23 cellular contexts compared by ENCODE assay signal in genomic region chr4:111011458-111011857, GRCh38.
"Had no signal": no experiment of that assay in that cellular context is flagged by ENCODE, and none has a peak within 500 bp of the region (broad histone marks: within the 10 kb centered on the region; RNA-seq: fewer than 3 reads in every experiment).

No MANE protein-coding gene starts in this region.

- H3K36me3 Mint-ChIP-seq: naive thymus-derived CD8-positive, alpha-beta T cell had no signal

- H3K4me3 ChIP-seq: gastrocnemius medialis, lower lobe of right lung, prostate gland, right atrium auricular region, smooth muscle cell, testis, tibial artery, upper lobe of left lung had no signal

- H3K9me3 Mint-ChIP-seq: nephron progenitor cell had no signal

- H3K9me3 ChIP-seq: gastrocnemius medialis, lower lobe of right lung, prostate gland, right atrium auricular region, testis, tibial artery, upper lobe of left lung had no signal

- H3K4me1 ChIP-seq: gastrocnemius medialis, lower lobe of right lung, prostate gland, right atrium auricular region, testis, tibial artery, upper lobe of left lung had no signal

- H3K4me1 Mint-ChIP-seq: naive thymus-derived CD8-positive, alpha-beta T cell; nephron progenitor cell had no signal

- H3K27ac Mint-ChIP-seq: effector memory CD8-positive, alpha-beta T cell; naive thymus-derived CD8-positive, alpha-beta T cell; nephron progenitor cell had no signal

- ATAC-seq: effector memory CD8-positive, alpha-beta T cell; gastrocnemius medialis; left ventricle myocardium superior; lower lobe of right lung; naive thymus-derived CD8-positive, alpha-beta T cell; sciatic nerve; stimulated activated naive CD8-positive, alpha-beta T cell treated with anti-CD3 and anti-CD28 coated beads, Interleukin-15, Interleukin-2, amounts not matched to agents 100 U/mL and 50 U/mL, for 24 hours had no signal

- H3K27me3 Mint-ChIP-seq: effector memory CD8-positive, alpha-beta T cell; naive thymus-derived CD8-positive, alpha-beta T cell had no signal

- H3K27me3 ChIP-seq: gastrocnemius medialis, right atrium auricular region, testis, tibial artery, upper lobe of left lung had no signal

- H3K4me3 Mint-ChIP-seq: effector memory CD8-positive, alpha-beta T cell; naive thymus-derived CD8-positive, alpha-beta T cell; nephron progenitor cell had no signal

- H3K36me3 ChIP-seq: gastrocnemius medialis, lower lobe of right lung, prostate gland, right atrium auricular region, tibial artery, upper lobe of left lung had no signal

- DNase-seq: cortex of kidney; effector memory CD8-positive, alpha-beta T cell; foreskin fibroblast; gastrocnemius medialis; head of caudate nucleus; left ventricle myocardium superior; lower lobe of right lung; naive thymus-derived CD8-positive, alpha-beta T cell; nephron progenitor cell; nucleus accumbens; stimulated activated CD4-positive, alpha-beta T cell treated with anti-CD3 and anti-CD28 coated beads, Interleukin-12 subunit alpha, Interleukin-12 subunit beta, amount 100 ng/mL, for 4 hours; stimulated activated CD4-positive, alpha-beta T cell treated with anti-CD3 and anti-CD28 coated beads, Interleukin-1b, Interleukin-23, amount 100 ng/mL, for 48 hours; stimulated activated CD4-positive, alpha-beta T cell treated with anti-CD3 and anti-CD28 coated beads, Interleukin-4, amount 100 ng/mL, for 1 hour; stimulated activated CD8-positive, alpha-beta memory T cell treated with anti-CD3 and anti-CD28 coated beads, Interleukin-4, amount 100 ng/mL, for 48 hours; stimulated activated naive CD8-positive, alpha-beta T cell treated with anti-CD3 and anti-CD28 coated beads, Interleukin-15, Interleukin-2, amounts not matched to agents 100 U/mL and 50 U/mL, for 24 hours; substantia nigra; testis; tibial artery; upper lobe of left lung had no signal

- H3K4me2 ChIP-seq: smooth muscle cell had no signal

- H3K27ac ChIP-seq: gastrocnemius medialis, lower lobe of right lung, prostate gland, right atrium auricular region, testis, tibial artery, upper lobe of left lung had no signal
